In genomic region chr7:65770473-65771163, GRCh38 we compare ENCODE assay signal across 8 cellular contexts.
DNase-seq lines count a peak whose midpoint lies in the region; ATAC-seq and TF ChIP-seq lines count a peak whose summit lies in the region.
"Not testable (repeated sequence)": the region's sequence is repeated elsewhere in the genome, so short reads cannot be mapped to it uniquely, and the experiment has no call there.

No MANE protein-coding gene starts in this region.

- H3K27ac Mint-ChIP-seq in Caco-2 (ENCODE audit: unreplicated experiment): peak overlapping the region; percentile 79
- H3K27ac Mint-ChIP-seq in memory B cell: peak overlapping the region; percentile 93

- not testable (repeated sequence) for H3K36me3 ChIP-seq in Caco-2 (ENCODE audit: control insufficient read depth, insufficient read depth, low read length)

- not testable (repeated sequence) for H3K27me3 ChIP-seq in Caco-2 (replicated peaks; ENCODE audit: control insufficient read depth, insufficient read depth, low read length)

- not testable (repeated sequence) for H3K9me3 ChIP-seq in Caco-2

- peak; percentile 94 for ATAC-seq in memory B cell (ENCODE audit: low read depth)

- peaks cover 21% of the 10 kb centered on the region for H3K36me3 Mint-ChIP-seq in Caco-2 (ENCODE audit: insufficient read depth, unreplicated experiment)
- H3K36me3 Mint-ChIP-seq in memory B cell: not testable (repeated sequence)

- H3K4me3 Mint-ChIP-seq in Caco-2 (ENCODE audit: unreplicated experiment) (peak overlapping the region; percentile 81), memory B cell (peak overlapping the region; percentile 90)

- not testable (repeated sequence) for H3K27me3 Mint-ChIP-seq in Caco-2 (ENCODE audit: insufficient read depth, unreplicated experiment); memory B cell

- CTCF ChIA-PET in Caco-2 (lab: Charles Lee): interaction anchor here (0.5 to 1.1 kb wide), 3 partner anchors 24 to 212 kb away, joined by 3 to 8 read pairs (median 5); no protein-coding TSS in a partner anchor

- POLR2A ChIA-PET in Caco-2 (lab: Charles Lee): interaction anchor here (0.5 to 0.6 kb wide), 3 partner anchors 10 to 22 kb away, joined by 3 to 4 read pairs (median 3); no protein-coding TSS in a partner anchor

- DNase-seq in Caco-2 (peak; percentile 95 to 96), GM20000 (ENCODE audit: low spot score) (peak; percentile 87), HS-5 (ENCODE audit: low read depth) (peak; percentile 50), NK-92 (lab: John Stamatoyannopoulos, UW; ENCODE audit: unreplicated experiment) (peak; percentile 71), memory B cell (ENCODE audit: low spot score in 2 of 2) (peak; percentile 88 to 90)
- DNase-seq in activated CD8-positive, alpha-beta memory T cell treated with anti-CD3 and anti-CD28 coated beads for 24 hours: peak; percentile 97
- DNase-seq in effector CD8-positive, alpha-beta T cell (lab: John Stamatoyannopoulos, UW): peak; percentile 93
- DNase-seq in stimulated activated CD8-positive, alpha-beta memory T cell treated with anti-CD3 and anti-CD28 coated beads, Interleukin-12 subunit alpha, Interleukin-12 subunit beta, amount 100 ng/mL, for 1 hour (ENCODE audit: low read depth): peak; percentile 91

- intact Hi-C loops in Caco-2 (cut with micrococcal nuclease; ENCODE audit: unreplicated experiment): not testable (repeated sequence)

- BruUV-seq in Caco-2 (replicated peaks; lab: Mats Ljungman, UMichigan): not testable (repeated sequence)

- not testable (repeated sequence) for H3K4me1 ChIP-seq in Caco-2

- not testable (repeated sequence) for H3K4me1 Mint-ChIP-seq in Caco-2 (ENCODE audit: low read depth, unreplicated experiment); memory B cell

- peak in 1 of 2 experiments; percentile 11 for TF ChIP-seq CTCF in Caco-2 (IDR thresholded peaks at IDR 0.05; ENCODE audit: insufficient read depth in 1 of 2, low read depth in 1 of 2, low read length in 1 of 2, severe bottlenecking in 1 of 2, unreplicated experiment in 1 of 2)
- not testable (repeated sequence) for TF ChIP-seq CTCF in GM20000 (IDR thresholded peaks at IDR 0.05; ENCODE audit: extremely low read depth, missing control alignments)

- peak overlapping the region; percentile 81 for H3K4me3 ChIP-seq in Caco-2 (ENCODE audit: low read depth, low read length)

- not testable (repeated sequence) for H3K9me3 Mint-ChIP-seq in Caco-2 (ENCODE audit: unreplicated experiment); memory B cell

Comparison
In these comparisons a context has a peak if more than half of its experiments do, and no peak if none do; other contexts are left out.
1. Peak in every context shown above with its lines: DNase-seq, ATAC-seq and H3K4me3 ChIP-seq.